Comparison of ENCODE assay signal across 16 cellular contexts in genomic region chr3:108345492-108346205, GRCh38. TPM values are rescaled to one million over a fixed set of nuclear protein-coding genes. Genes with fewer than 3 reads are reported as not detected.
DNase-seq lines count a peak whose midpoint lies in the region; ATAC-seq and TF ChIP-seq lines count a peak whose summit lies in the region.
"Had no signal": no experiment of that assay in that cellular context is flagged by ENCODE, and none has a peak within 500 bp of the region (broad histone marks: within the 10 kb centered on the region; RNA-seq: fewer than 3 reads in every experiment).

No MANE protein-coding gene starts in this region.

- ATAC-seq in left colon: peak; percentile 61
- ATAC-seq in GM19455 (IDR thresholded peaks at IDR 0.05; ENCODE audit: unreplicated experiment): no peak
- ATAC-seq in activated naive CD4-positive, alpha-beta T cell treated with anti-CD3 and anti-CD28 coated beads, Interleukin-2, amount 50 U/mL, for 72 hours: no peak
- ATAC-seq: gastrocnemius medialis had no signal

- H3K36me3 ChIP-seq in OCI-LY7 (ENCODE audit: insufficient read depth, low read length): no peaks in the 10 kb centered on the region
- H3K36me3 ChIP-seq: brain microvascular endothelial cell, gastrocnemius medialis, right atrium auricular region had no signal

- CTCF ChIA-PET in OCI-LY7 (lab: Charles Lee; ENCODE audit: unreplicated experiment): no interaction called here

- H3K4me2 ChIP-seq in OCI-LY7 (ENCODE audit: low read length): peak overlapping the region; percentile 41

- H3K4me3 Mint-ChIP-seq in CD14-positive monocyte: peak overlapping the region in 1 of 2 donors; percentile 52

- peaks cover 10% of the 10 kb centered on the region for H3K4me1 ChIP-seq in OCI-LY7 (ENCODE audit: insufficient read depth, low read length, poor library complexity, severe bottlenecking)
- H3K4me1 ChIP-seq: gastrocnemius medialis, right atrium auricular region had no signal

- POLR2A ChIA-PET in OCI-LY7 (lab: Charles Lee): interaction anchor here (0.6 kb wide), 1 partner anchor 913 kb away, joined by 4 read pairs; no protein-coding TSS in a partner anchor

- DNase-seq in CD14-positive monocyte (ENCODE audit: low spot score) (no peak), M059J (ENCODE audit: low read depth) (peak; percentile 43), OCI-LY7 (ENCODE audit: low spot score) (peak; percentile 40), left colon (no peak), NCI-H2196 (lab: John Stamatoyannopoulos, UW; ENCODE audit: unreplicated experiment) (no peak)
- DNase-seq in activated naive CD4-positive, alpha-beta T cell treated with anti-CD3 and anti-CD28 coated beads, Interleukin-2, amount 50 U/mL, for 72 hours (ENCODE audit: low spot score in 2 of 2): no peak
- no peak for DNase-seq in activated CD4-positive, alpha-beta T cell treated with anti-CD3 and anti-CD28 coated beads, Interleukin-2, amount 50 U/mL, for 1 hour
- DNase-seq: activated CD4-positive, alpha-beta T cell treated with anti-CD3 and anti-CD28 coated beads, Interleukin-2, amount 50 U/mL, for 4 hours; activated effector memory CD4-positive, alpha-beta T cell treated with Interleukin-2 at 50 U/mL for 16 hours; brain microvascular endothelial cell; effector CD8-positive, alpha-beta T cell; gastrocnemius medialis; NCI-H1930 had no signal

- no peaks in the 10 kb centered on the region for H3K9me2 ChIP-seq in OCI-LY7 (ENCODE audit: insufficient read depth, low read length)

- H3K9me3 Mint-ChIP-seq in CD14-positive monocyte: peaks cover 0 to 1% (median 0%) of the 10 kb centered on the region in 7 donors
- peaks cover 0 to 7% of the 10 kb centered on the region in 2 donors for H3K9me3 Mint-ChIP-seq in activated naive CD4-positive, alpha-beta T cell treated with anti-CD3 and anti-CD28 coated beads, Interleukin-2, amount 50 U/mL, for 72 hours

- peak overlapping the region in 5 of 7 donors; percentile 4 to 64 (median 47) for H3K27ac Mint-ChIP-seq in CD14-positive monocyte
- H3K27ac Mint-ChIP-seq in activated naive CD4-positive, alpha-beta T cell treated with anti-CD3 and anti-CD28 coated beads, Interleukin-2, amount 50 U/mL, for 72 hours: no peak overlapping the region

- peaks cover 0 to 2% of the 10 kb centered on the region in 2 donors for H3K36me3 Mint-ChIP-seq in CD14-positive monocyte
- H3K36me3 Mint-ChIP-seq in activated naive CD4-positive, alpha-beta T cell treated with anti-CD3 and anti-CD28 coated beads, Interleukin-2, amount 50 U/mL, for 72 hours: no peaks in the 10 kb centered on the region

- no peaks in the 10 kb centered on the region for H4K20me1 ChIP-seq in OCI-LY7 (ENCODE audit: insufficient read depth, low read length)

- peaks cover 24% of the 10 kb centered on the region for H3K4me1 Mint-ChIP-seq in CD14-positive monocyte

- TF ChIP-seq CTCF in CD14-positive monocyte (IDR thresholded peaks at IDR 0.05) (no peak), OCI-LY7 (conservative IDR thresholded peaks at IDR 0.05; ENCODE audit: low read length) (no peak)

- H3K9me3 ChIP-seq in OCI-LY7 (ENCODE audit: low read length): no peaks in the 10 kb centered on the region
- H3K9me3 ChIP-seq: gastrocnemius medialis, right atrium auricular region had no signal

- BruUV-seq in OCI-LY7 (replicated peaks; lab: Mats Ljungman, UMichigan): no TSS peak

- intact Hi-C loops in CD14-positive monocyte (cut with micrococcal nuclease): no loop called here
- intact Hi-C loops in OCI-LY7 (cut with micrococcal nuclease; ENCODE audit: unreplicated experiment): no loop called here
- intact Hi-C loops in left colon (cut with DNase I, micrococcal nuclease): no loop called here

- H3K27ac ChIP-seq in OCI-LY7 (ENCODE audit: low read depth, low read length, poor library complexity, severe bottlenecking): no peak overlapping the region
- H3K27ac ChIP-seq: brain microvascular endothelial cell, gastrocnemius medialis, right atrium auricular region had no signal

- no peak overlapping the region for H2AFZ ChIP-seq in OCI-LY7 (ENCODE audit: low read length)

- no peak overlapping the region for H3K4me3 ChIP-seq in OCI-LY7 (ENCODE audit: low read depth, low read length, poor library complexity, severe bottlenecking)
- H3K4me3 ChIP-seq: gastrocnemius medialis, right atrium auricular region had no signal

- peaks cover 0 to 2% (median 0%) of the 10 kb centered on the region in 3 donors for H3K27me3 Mint-ChIP-seq in CD14-positive monocyte (ENCODE audit: low read depth in 3 of 3)

- H3K79me2 ChIP-seq in OCI-LY7 (ENCODE audit: insufficient read depth, low read depth, low read length): no peaks in the 10 kb centered on the region

RNA-seq across cellular contexts. Expression of gene HHLA2, which starts 49.3 kb away (rescaled TPM):
- under 1 TPM in 1 of 2 donors, not detected in 1; 0.13 TPM for polyA plus RNA-seq in CD14-positive monocyte
- not detected in 2 replicates for total RNA-seq in M059J (2014; rRNA removed; shearing (Covaris generic))
- not detected in 2 replicates for total RNA-seq in OCI-LY7 (2014; rRNA removed; shearing (Covaris generic))
- total RNA-seq in OCI-LY7 (2022): not detected in 2 replicates
- total RNA-seq in left colon: 100 to 1,000 TPM; 148 to 183 TPM
- total RNA-seq in activated naive CD4-positive, alpha-beta T cell treated with anti-CD3 and anti-CD28 coated beads, Interleukin-2, amount 50 U/mL, for 72 hours: 1 to 10 TPM in 1 of 2 donors, under 1 TPM in 1; 0.43 to 1.8 TPM
- total RNA-seq: G401, right atrium auricular region had no signal

Comparison
In these comparisons a context has a peak if more than half of its experiments do, and no peak if none do; other contexts are left out.
1. DNase-seq: peak in M059J (single experiment) and OCI-LY7 (single experiment); none in CD14-positive monocyte (single experiment), left colon (0 of 2), activated naive CD4-positive, alpha-beta T cell treated with anti-CD3 and anti-CD28 coated beads, Interleukin-2, amount 50 U/mL, for 72 hours (0 of 2), activated CD4-positive, alpha-beta T cell treated with anti-CD3 and anti-CD28 coated beads, Interleukin-2, amount 50 U/mL, for 1 hour (single experiment) and NCI-H2196 (single experiment).
2. H3K27ac Mint-ChIP-seq: peak in CD14-positive monocyte (5 of 7); none in activated naive CD4-positive, alpha-beta T cell treated with anti-CD3 and anti-CD28 coated beads, Interleukin-2, amount 50 U/mL, for 72 hours (0 of 2).
3. RNA of gene HHLA2, which starts 49.3 kb away (total RNA-seq): 148 to 183 TPM in left colon; 0.43 to 1.8 TPM in activated naive CD4-positive, alpha-beta T cell treated with anti-CD3 and anti-CD28 coated beads, Interleukin-2, amount 50 U/mL, for 72 hours, not detected in M059J and not detected in OCI-LY7; every median in the first group is over 10 times any median in the second.